Comparison of ENCODE assay signal across 22 cellular contexts in the genomic region with DNA sequence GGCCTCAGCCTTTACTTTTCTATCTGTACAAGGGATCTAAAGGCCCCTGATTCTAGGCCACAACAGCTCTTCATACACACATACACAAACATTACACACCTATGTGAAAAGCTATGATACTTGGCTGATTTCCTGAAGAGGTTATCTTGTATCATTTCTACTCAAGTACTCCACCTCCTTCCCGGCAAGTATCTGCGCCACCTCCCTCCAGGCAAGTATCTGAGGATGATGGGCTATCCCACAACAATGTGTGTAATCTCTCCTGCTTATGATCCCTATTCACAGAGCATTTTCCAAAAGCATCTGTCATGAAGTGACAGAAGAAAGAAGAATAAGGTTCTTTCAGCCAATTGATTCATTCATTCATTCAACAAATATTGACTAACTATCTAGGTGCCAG. TPM values are rescaled to one million over a fixed set of nuclear protein-coding genes. Genes with fewer than 3 reads are reported as not detected.
DNase-seq lines count a peak whose midpoint lies in the region; ATAC-seq and TF ChIP-seq lines count a peak whose summit lies in the region.
"Had no signal": no experiment of that assay in that cellular context is flagged by ENCODE, and none has a peak within 500 bp of the region (broad histone marks: within the 10 kb centered on the region; RNA-seq: fewer than 3 reads in every experiment).

No MANE protein-coding gene starts in this region.

- POLR2A ChIA-PET in MCF 10A (lab: Yijun Ruan, JAX): no interaction called here

- ATAC-seq in aorta (ENCODE audit: low FRiP score): no peak
- ATAC-seq: left colon had no signal

- CTCF ChIA-PET in MCF 10A (lab: Yijun Ruan, JAX): interaction anchor here (0.6 kb wide), 1 partner anchor 43 kb away, joined by 4 read pairs; no protein-coding TSS in a partner anchor

- H3K4me1 ChIP-seq in breast epithelium: peaks cover 0 to 10% of the 10 kb centered on the region in 2 donors
- H3K4me1 ChIP-seq in aorta (ENCODE audit: control insufficient read depth in 1 of 2, insufficient read depth in 2 of 2, low read length in 2 of 2): peaks cover 2 to 8% of the 10 kb centered on the region in 2 donors

- H3K4me3 Mint-ChIP-seq in MCF 10A (ENCODE audit: unreplicated experiment) (no peak overlapping the region), chondrocyte (ENCODE audit: unreplicated experiment) (no peak overlapping the region), nephron progenitor cell (no peak overlapping the region)
- H3K4me3 Mint-ChIP-seq: central memory CD8-positive, alpha-beta T cell; T-helper 2 cell treated with Interferon-gamma antibody and Interleukin-4, amounts not matched to agents 5 μg/mL and 100 μg/mL, for 36 hours had no signal

- H3K36me3 ChIP-seq in breast epithelium (no peaks in the 10 kb centered on the region), aorta (ENCODE audit: control insufficient read depth in 1 of 2, insufficient read depth in 2 of 2, low read length in 1 of 2) (no peaks in the 10 kb centered on the region)
- H3K36me3 ChIP-seq: adrenal gland, stomach had no signal

- H3K9me3 Mint-ChIP-seq in MCF 10A (ENCODE audit: unreplicated experiment) (no peaks in the 10 kb centered on the region), chondrocyte (ENCODE audit: low read depth) (no peaks in the 10 kb centered on the region), nephron progenitor cell (no peaks in the 10 kb centered on the region)
- H3K9me3 Mint-ChIP-seq: central memory CD8-positive, alpha-beta T cell; T-helper 2 cell treated with Interferon-gamma antibody and Interleukin-4, amounts not matched to agents 5 μg/mL and 100 μg/mL, for 36 hours had no signal

- intact Hi-C loops in breast epithelium (cut with DNase I; ENCODE audit: low total_unique reads): no loop called here
- intact Hi-C loops in MCF 10A (cut with micrococcal nuclease): no loop called here
- intact Hi-C loops in aorta (cut with DNase I): loop anchor here in 1 of 2 donors (5.0 kb wide), 1 partner anchor 34 kb away; the partner anchor contains the start of gene AFAP1

- no peak overlapping the region for H3K27ac Mint-ChIP-seq in MCF 10A (ENCODE audit: low read depth, unreplicated experiment)
- peak overlapping the region; percentile 100 for H3K27ac Mint-ChIP-seq in chondrocyte (ENCODE audit: unreplicated experiment)
- peak overlapping the region; percentile 84 for H3K27ac Mint-ChIP-seq in nephron progenitor cell
- H3K27ac Mint-ChIP-seq: T-helper 2 cell treated with Interferon-gamma antibody and Interleukin-4, amounts not matched to agents 5 μg/mL and 100 μg/mL, for 36 hours had no signal

- peak overlapping the region; percentile 3 to 15 for H3K27ac ChIP-seq in breast epithelium
- H3K27ac ChIP-seq in aorta (ENCODE audit: low read depth in 1 of 2, low read length in 2 of 2): peak overlapping the region; percentile 12 to 94

- H3K9me3 ChIP-seq in breast epithelium (no peaks in the 10 kb centered on the region), aorta (ENCODE audit: control insufficient read depth, low read length) (no peaks in the 10 kb centered on the region)
- H3K9me3 ChIP-seq: adrenal gland, stomach had no signal

- TF ChIP-seq CTCF in breast epithelium (IDR thresholded peaks at IDR 0.05) (no peak), MCF 10A (IDR thresholded peaks at IDR 0.05; ENCODE audit: unreplicated experiment) (no peak), chondrocyte (IDR thresholded peaks at IDR 0.05) (no peak), nephron progenitor cell (IDR thresholded peaks at IDR 0.05) (no peak)

- BruUV-seq in MCF 10A (replicated peaks; lab: Mats Ljungman, UMichigan): no TSS peak

- H3K27me3 Mint-ChIP-seq in MCF 10A (ENCODE audit: insufficient read depth, unreplicated experiment) (no peaks in the 10 kb centered on the region), chondrocyte (ENCODE audit: low read depth) (no peaks in the 10 kb centered on the region), nephron progenitor cell (ENCODE audit: low read depth, poor library complexity) (no peaks in the 10 kb centered on the region)
- H3K27me3 Mint-ChIP-seq: central memory CD8-positive, alpha-beta T cell had no signal

- 83 to 90% methylated on average over 2 of the region's 2 CpGs for WGBS in aorta, 2 donors

- no peak for TF ChIP-seq POLR2A in breast epithelium (IDR thresholded peaks at IDR 0.05)

- H3K4me1 Mint-ChIP-seq in MCF 10A (ENCODE audit: insufficient read depth, unreplicated experiment): peaks cover 12% of the 10 kb centered on the region
- peaks cover 93% of the 10 kb centered on the region for H3K4me1 Mint-ChIP-seq in chondrocyte (ENCODE audit: low read depth)
- H3K4me1 Mint-ChIP-seq in nephron progenitor cell: peaks cover 95% of the 10 kb centered on the region

- H3K27me3 ChIP-seq in breast epithelium (no peaks in the 10 kb centered on the region), aorta (ENCODE audit: control insufficient read depth in 1 of 2, insufficient read depth in 2 of 2, low read length in 1 of 2) (no peaks in the 10 kb centered on the region)
- H3K27me3 ChIP-seq: adrenal gland, stomach had no signal

- H3K36me3 Mint-ChIP-seq in MCF 10A (ENCODE audit: insufficient read depth, unreplicated experiment): peaks cover 6% of the 10 kb centered on the region
- no peaks in the 10 kb centered on the region for H3K36me3 Mint-ChIP-seq in chondrocyte (ENCODE audit: low read depth)
- H3K36me3 Mint-ChIP-seq in nephron progenitor cell (ENCODE audit: low read depth): no peaks in the 10 kb centered on the region

- DNase-seq in breast epithelium (ENCODE audit: low spot score in 2 of 2): no peak
- no peak for DNase-seq in MCF 10A (ENCODE audit: unreplicated experiment)
- no peak for DNase-seq in chondrocyte (ENCODE audit: low spot score)
- DNase-seq in nephron progenitor cell: no peak
- DNase-seq in aorta: no peak
- no peak for DNase-seq in DMS79 treated with DMSO at 0.1 percent for 48 hours (lab: John Stamatoyannopoulos, UW)
- DNase-seq in activated gamma-delta T cell treated with Interleukin-2 at 50 U/mL for 16 hours: no peak
- DNase-seq in middle frontal gyrus (ENCODE audit: extremely low spot score, low spot score): no peak
- DNase-seq: activated CD4-positive, alpha-beta T cell treated with anti-CD3 and anti-CD28 coated beads, Interleukin-2, amount 50 U/mL, for 4 hours; activated CD8-positive, alpha-beta memory T cell treated with anti-CD3 and anti-CD28 coated beads, Interleukin-2, amount 50 U/mL, for 48 hours; activated gamma-delta T cell; adrenal gland; C1 segment of cervical spinal cord; effector memory CD4-positive, alpha-beta T cell; GOT3; left colon; NCI-H1048; NCI-H2029; stimulated activated CD4-positive, alpha-beta T cell treated with anti-CD3 and anti-CD28 coated beads, Interleukin-12 subunit alpha, Interleukin-12 subunit beta, amount 100 ng/mL, for 4 hours; stomach had no signal

- no peak overlapping the region for H3K4me3 ChIP-seq in breast epithelium
- no peak overlapping the region for H3K4me3 ChIP-seq in aorta (ENCODE audit: low read length in 2 of 2)
- H3K4me3 ChIP-seq: adrenal gland, stomach had no signal

RNA-seq across cellular contexts. Expression of gene AFAP1, which starts 36.8 kb away (rescaled TPM):
- total RNA-seq in breast epithelium: 10 to 100 TPM; 14.5 to 21.6 (median 16.6) TPM
- total RNA-seq in MCF 10A (2022): 22.5 and 29.4 TPM in 2 replicates
- total RNA-seq in chondrocyte: 107 to 119 TPM (median 118 TPM) in 3 replicates
- total RNA-seq in aorta: 10 to 100 TPM; 40.5 to 60.5 TPM
- 10 to 100 TPM in 1 of 2 donors, 1 to 10 TPM in 1; 4.6 to 13.3 TPM for polyA plus RNA-seq in aorta
